ENCODE assay signal across 10 cellular contexts in genomic region chr1:200150721-200151120, GRCh38.
DNase-seq lines count a peak whose midpoint lies in the region; ATAC-seq and TF ChIP-seq lines count a peak whose summit lies in the region.
"Had no signal": no experiment of that assay in that cellular context is flagged by ENCODE, and none has a peak within 500 bp of the region (broad histone marks: within the 10 kb centered on the region; RNA-seq: fewer than 3 reads in every experiment).

No MANE protein-coding gene starts in this region.

- no peaks in the 10 kb centered on the region for H3K9me3 ChIP-seq in tibial nerve
- H3K9me3 ChIP-seq: SJCRH30 had no signal

- no peak overlapping the region for H3K27ac ChIP-seq in tibial nerve
- H3K27ac ChIP-seq: SJCRH30 had no signal

- ATAC-seq in GM21786 (IDR thresholded peaks at IDR 0.05; ENCODE audit: unreplicated experiment) = peak; percentile 44
- ATAC-seq in stimulated activated naive CD8-positive, alpha-beta T cell treated with anti-CD3 and anti-CD28 coated beads, Interleukin-15, Interleukin-2, amounts not matched to agents 100 U/mL and 50 U/mL, for 24 hours = peak; percentile 33
- ATAC-seq: naive thymus-derived CD4-positive, alpha-beta T cell had no signal

- TF ChIP-seq CTCF in tibial nerve (IDR thresholded peaks at IDR 0.05) = no peak

- intact Hi-C loops in posterior vena cava (cut with DNase I) = no loop called here

- WGBS in tibial nerve, 2 donors = 50 to 56% methylated on average over 4 of the region's 4 CpGs

- H3K36me3 ChIP-seq in tibial nerve = no peaks in the 10 kb centered on the region
- H3K36me3 ChIP-seq: SJCRH30 had no signal

- H3K4me1 ChIP-seq in tibial nerve = peaks cover 0 to 8% (median 2%) of the 10 kb centered on the region in 4 donors
- H3K4me1 ChIP-seq: SJCRH30 had no signal

- H3K4me3 ChIP-seq in tibial nerve = no peak overlapping the region
- H3K4me3 ChIP-seq: SJCRH30 had no signal

- TF ChIP-seq EP300 in tibial nerve (IDR thresholded peaks at IDR 0.05) = no peak

- DNase-seq in GM04504 (ENCODE audit: low read depth) (peak; percentile 27), MV-4-11 (lab: John Stamatoyannopoulos, UW) (peak; percentile 70), epidermal melanocyte (ENCODE audit: insufficient read length, low spot score) (peak; percentile 75), NCI-H446 (lab: John Stamatoyannopoulos, UW) (no peak), tibial nerve (ENCODE audit: low spot score in 2 of 2) (no peak), posterior vena cava (ENCODE audit: low spot score) (no peak)
- DNase-seq in stimulated activated naive CD8-positive, alpha-beta T cell treated with anti-CD3 and anti-CD28 coated beads, Interleukin-15, Interleukin-2, amounts not matched to agents 100 U/mL and 50 U/mL, for 24 hours = peak; percentile 16

- no peak for TF ChIP-seq POLR2A in tibial nerve (IDR thresholded peaks at IDR 0.05)

- H3K27me3 ChIP-seq in tibial nerve = no peaks in the 10 kb centered on the region
- H3K27me3 ChIP-seq: SJCRH30 had no signal

Comparison
In these comparisons a context has a peak if more than half of its experiments do, and no peak if none do; other contexts are left out.
1. DNase-seq: peak in GM04504 (single experiment), MV-4-11 (single experiment), epidermal melanocyte (single experiment) and stimulated activated naive CD8-positive, alpha-beta T cell treated with anti-CD3 and anti-CD28 coated beads, Interleukin-15, Interleukin-2, amounts not matched to agents 100 U/mL and 50 U/mL, for 24 hours (single experiment); none in NCI-H446 (0 of 2), tibial nerve (0 of 2) and posterior vena cava (single experiment).